ENCODE assay signal across 12 cellular contexts in genomic region chr20:64106981-64107735, GRCh38. TPM values are rescaled to one million over a fixed set of nuclear protein-coding genes. Genes with fewer than 3 reads are reported as not detected.
DNase-seq lines count a peak whose midpoint lies in the region; ATAC-seq and TF ChIP-seq lines count a peak whose summit lies in the region.
"Had no signal": no experiment of that assay in that cellular context is flagged by ENCODE, and none has a peak within 500 bp of the region (broad histone marks: within the 10 kb centered on the region; RNA-seq: fewer than 3 reads in every experiment).

Gene NPBWR2, minus strand, starts transcription at chr20:64107565. Its CDS starts 734 bp downstream, at chr20:64106831.

- intact Hi-C loops in upper lobe of right lung (cut with DNase I) = no loop called here

- no peaks in the 10 kb centered on the region for H3K9me3 Mint-ChIP-seq in activated T-cell treated with anti-CD3 and anti-CD28 coated beads, Interleukin-2, amount 50 U/mL, for 4 hours
- H3K9me3 Mint-ChIP-seq: type B pancreatic cell had no signal

- H3K36me3 Mint-ChIP-seq in activated T-cell treated with anti-CD3 and anti-CD28 coated beads, Interleukin-2, amount 50 U/mL, for 4 hours (ENCODE audit: insufficient read depth) = no peaks in the 10 kb centered on the region
- H3K36me3 Mint-ChIP-seq: type B pancreatic cell had no signal

- H3K4me1 Mint-ChIP-seq in activated T-cell treated with anti-CD3 and anti-CD28 coated beads, Interleukin-2, amount 50 U/mL, for 4 hours (ENCODE audit: low read depth) = peaks cover 10% of the 10 kb centered on the region

- ATAC-seq in activated T-cell treated with anti-CD3 and anti-CD28 coated beads, Interleukin-2, amount 50 U/mL, for 4 hours = peak; percentile 54 to 69
- ATAC-seq in upper lobe of right lung = no peak
- no peak for ATAC-seq in HG02938 (IDR thresholded peaks at IDR 0.05; ENCODE audit: unreplicated experiment)

- TF ChIP-seq CTCF in upper lobe of right lung (IDR thresholded peaks at IDR 0.05) = no peak

- H3K9me3 ChIP-seq in upper lobe of right lung = no peaks in the 10 kb centered on the region
- H3K9me3 ChIP-seq: colonic mucosa had no signal

- H3K4me1 ChIP-seq in upper lobe of right lung = peaks cover 7% of the 10 kb centered on the region
- H3K4me1 ChIP-seq: colonic mucosa had no signal

- H3K4me3 ChIP-seq in upper lobe of right lung = no peak within 1 kb of the TSS
- H3K4me3 ChIP-seq: colonic mucosa, hepatocyte had no signal

- H3K36me3 ChIP-seq in upper lobe of right lung = no peaks in the 10 kb centered on the region
- H3K36me3 ChIP-seq: colonic mucosa had no signal

- H3K27ac ChIP-seq in upper lobe of right lung = no peak within 1 kb of the TSS
- H3K27ac ChIP-seq: colonic mucosa, hepatocyte had no signal

- H3K27me3 ChIP-seq in upper lobe of right lung = peaks cover 21% of the 10 kb centered on the region

- peaks cover 15% of the 10 kb centered on the region for H3K27me3 Mint-ChIP-seq in activated T-cell treated with anti-CD3 and anti-CD28 coated beads, Interleukin-2, amount 50 U/mL, for 4 hours (ENCODE audit: low read depth)

- peak; percentile 32 for DNase-seq in stimulated activated CD4-positive, alpha-beta T cell treated with anti-CD3 and anti-CD28 coated beads, Interleukin-15, amount 100 ng/mL, for 24 hours
- no peak for DNase-seq in stimulated activated CD4-positive, alpha-beta T cell treated with anti-CD3 and anti-CD28 coated beads, Interleukin-12 subunit alpha, Interleukin-12 subunit beta, amount 100 ng/mL, for 4 hours
- peak; percentile 16 for DNase-seq in activated T-cell treated with anti-CD3 and anti-CD28 coated beads, Interleukin-2, amount 50 U/mL, for 4 hours
- DNase-seq in left kidney (ENCODE audit: low read depth, low spot score) (peak; percentile 57), upper lobe of right lung (peak; percentile 56), Ammon's horn (ENCODE audit: low spot score) (no peak), NK-92 (lab: John Stamatoyannopoulos, UW; ENCODE audit: unreplicated experiment) (no peak)
- DNase-seq: colonic mucosa; stimulated activated CD4-positive, alpha-beta T cell treated with anti-CD3 and anti-CD28 coated beads, Interleukin-2, amount 100 ng/mL, for 48 hours had no signal

- no peak within 1 kb of the TSS for H3K4me3 Mint-ChIP-seq in activated T-cell treated with anti-CD3 and anti-CD28 coated beads, Interleukin-2, amount 50 U/mL, for 4 hours
- H3K4me3 Mint-ChIP-seq: type B pancreatic cell had no signal

RNA-seq across cellular contexts. Expression of gene NPBWR2, which starts in this region (rescaled TPM):
- not detected for total RNA-seq in activated T-cell treated with anti-CD3 and anti-CD28 coated beads, Interleukin-2, amount 50 U/mL, for 4 hours
- not detected for total RNA-seq in upper lobe of right lung
- total RNA-seq: colonic mucosa, hepatocyte had no signal

Comparison
In these comparisons a context has a peak if more than half of its experiments do, and no peak if none do; other contexts are left out.
1. DNase-seq: peak in stimulated activated CD4-positive, alpha-beta T cell treated with anti-CD3 and anti-CD28 coated beads, Interleukin-15, amount 100 ng/mL, for 24 hours (single experiment) and left kidney (single experiment); none in stimulated activated CD4-positive, alpha-beta T cell treated with anti-CD3 and anti-CD28 coated beads, Interleukin-12 subunit alpha, Interleukin-12 subunit beta, amount 100 ng/mL, for 4 hours (single experiment), Ammon's horn (single experiment) and NK-92 (single experiment).
2. Peak in DNase-seq and ATAC-seq in activated T-cell treated with anti-CD3 and anti-CD28 coated beads, Interleukin-2, amount 50 U/mL, for 4 hours; RNA of the gene not detected or under 1 TPM.
3. Peak in DNase-seq in upper lobe of right lung; RNA of the gene not detected or under 1 TPM.